8 cellular contexts compared by ENCODE assay signal in the genomic region with DNA sequence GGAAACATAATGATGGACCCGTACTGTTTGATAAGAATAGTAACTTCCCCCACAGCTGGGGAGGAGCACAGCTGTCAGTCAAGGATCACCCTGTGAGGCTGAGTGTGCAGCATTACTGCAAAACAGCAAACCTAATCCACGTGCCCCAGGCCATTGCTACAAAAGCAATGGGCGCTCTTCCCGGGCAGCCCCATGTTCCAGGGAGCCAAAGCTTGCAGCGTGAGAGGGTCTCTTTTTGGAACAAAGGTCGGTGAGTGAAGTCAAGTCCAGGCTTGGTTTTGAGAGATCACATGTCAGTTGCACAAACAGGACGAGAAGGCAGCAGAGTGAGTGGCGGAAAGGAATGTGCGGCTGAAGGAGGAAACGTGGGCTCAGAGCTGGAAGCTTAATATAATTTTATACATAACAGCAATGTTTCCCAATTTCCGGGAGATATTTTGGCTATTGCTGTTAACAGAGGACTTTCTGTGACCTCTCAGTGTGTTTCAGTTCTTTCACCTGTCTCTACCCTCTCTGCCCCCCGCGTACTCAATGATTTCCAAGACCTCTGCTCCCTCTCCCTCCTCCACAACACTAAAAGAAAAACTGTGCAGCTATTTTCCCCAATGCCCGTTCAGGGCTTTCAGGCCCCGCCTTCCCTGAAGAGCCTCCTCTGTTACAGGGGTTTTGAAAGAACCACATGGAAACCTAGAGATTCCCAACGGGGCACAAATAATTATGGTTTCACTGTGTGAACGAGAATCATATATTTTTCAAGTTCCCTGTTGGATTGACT.
DNase-seq lines count a peak whose midpoint lies in the region; ATAC-seq and TF ChIP-seq lines count a peak whose summit lies in the region.

No MANE protein-coding gene starts in this region.

- H3K27me3 ChIP-seq in BLaER1 treated with 17β-estradiol and CSF1 and Interleukin-3, amounts not matched to agents 10 nM and 100 nM, result no peaks in the 10 kb centered on the region
- H3K27me3 ChIP-seq in breast epithelium (no peaks in the 10 kb centered on the region), sigmoid colon (no peaks in the 10 kb centered on the region)

- H3K9me3 Mint-ChIP-seq in naive B cell, result peaks cover 0 to 4% (median 0%) of the 10 kb centered on the region in 7 donors
- H3K9me3 Mint-ChIP-seq in activated CD8-positive, alpha-beta T cell treated with anti-CD3 and anti-CD28 coated beads, Interleukin-2, amount 10 ng/mL, durations not matched to agents 7 days and 5 days (ENCODE audit: insufficient read depth), result no peaks in the 10 kb centered on the region

- in situ Hi-C loops in GM13977 (cut with MboI; ENCODE audit: low pct_unique_long_range_greater_than_20kb, low sequenced_read_pairs, unreplicated experiment), result no loop called here

- peak overlapping the region; percentile 41 to 100 (median 96); a peak in 21 of 22 replicates for H3K27ac ChIP-seq in BLaER1 treated with 17β-estradiol and CSF1 and Interleukin-3, amounts not matched to agents 10 nM and 100 nM
- H3K27ac ChIP-seq in breast epithelium (peak overlapping the region; percentile 5 to 71), sigmoid colon (no peak overlapping the region)

- no peak for TF ChIP-seq RAD21 in Ishikawa (IDR thresholded peaks at IDR 0.05; ENCODE audit: low read depth)

- TF ChIP-seq EP300 in Ishikawa (IDR thresholded peaks at IDR 0.05; ENCODE audit: borderline replicate concordance) (peak; percentile 8; the same call in 1 of the 2 replicates), sigmoid colon (IDR thresholded peaks at IDR 0.05) (no peak)

- peak overlapping the region; percentile 60 to 89 (median 78); a peak in 21 of 22 replicates for H3K9ac ChIP-seq in BLaER1 treated with 17β-estradiol and CSF1 and Interleukin-3, amounts not matched to agents 10 nM and 100 nM

- no peaks in the 10 kb centered on the region for H3K36me3 Mint-ChIP-seq in naive B cell
- H3K36me3 Mint-ChIP-seq in activated CD8-positive, alpha-beta T cell treated with anti-CD3 and anti-CD28 coated beads, Interleukin-2, amount 10 ng/mL, durations not matched to agents 7 days and 5 days (ENCODE audit: low read depth), result no peaks in the 10 kb centered on the region

- H3K9me3 ChIP-seq in BLaER1 treated with 17β-estradiol and CSF1 and Interleukin-3, amounts not matched to agents 10 nM and 100 nM (replicated peaks in 1 of 11), result peaks cover 0 to 26% (median 0%) of the 10 kb centered on the region in 11 experiments; a peak in 5 of 22 replicates
- H3K9me3 ChIP-seq in breast epithelium, result no peaks in the 10 kb centered on the region
- H3K9me3 ChIP-seq in sigmoid colon, result no peaks in the 10 kb centered on the region

- no peak for DNase-seq in breast epithelium (ENCODE audit: low spot score in 2 of 2)
- no peak for DNase-seq in naive B cell
- no peak for DNase-seq in sigmoid colon
- no peak for DNase-seq in GM13977 (ENCODE audit: low spot score)
- DNase-seq in activated CD8-positive, alpha-beta T cell treated with anti-CD3 and anti-CD28 coated beads, Interleukin-2, amount 10 ng/mL, durations not matched to agents 7 days and 5 days, result no peak

- H3K4me1 Mint-ChIP-seq in naive B cell, result peaks cover 13 to 20% (median 20%) of the 10 kb centered on the region in 3 donors
- peaks cover 6% of the 10 kb centered on the region for H3K4me1 Mint-ChIP-seq in activated CD8-positive, alpha-beta T cell treated with anti-CD3 and anti-CD28 coated beads, Interleukin-2, amount 10 ng/mL, durations not matched to agents 7 days and 5 days (ENCODE audit: low read depth)

- H3K4me3 Mint-ChIP-seq in naive B cell, result peak overlapping the region in 7 of 8 donors; percentile 62 to 87 (median 79)
- H3K4me3 Mint-ChIP-seq in activated CD8-positive, alpha-beta T cell treated with anti-CD3 and anti-CD28 coated beads, Interleukin-2, amount 10 ng/mL, durations not matched to agents 7 days and 5 days, result no peak overlapping the region

- H3K27me3 Mint-ChIP-seq in naive B cell, result peaks cover 11 to 22% (median 13%) of the 10 kb centered on the region in 3 donors
- peaks cover 26% of the 10 kb centered on the region for H3K27me3 Mint-ChIP-seq in activated CD8-positive, alpha-beta T cell treated with anti-CD3 and anti-CD28 coated beads, Interleukin-2, amount 10 ng/mL, durations not matched to agents 7 days and 5 days (ENCODE audit: low read depth)

- H3K36me3 ChIP-seq in BLaER1 treated with 17β-estradiol and CSF1 and Interleukin-3, amounts not matched to agents 10 nM and 100 nM, result 0 out of 22 replicates have a peak, but pooled peaks cover 0 to 3% (median 0%) of the 10 kb centered on the region in 11 experiments
- no peaks in the 10 kb centered on the region for H3K36me3 ChIP-seq in breast epithelium
- no peaks in the 10 kb centered on the region for H3K36me3 ChIP-seq in sigmoid colon

- CTCF ChIA-PET in activated CD8-positive, alpha-beta T cell treated with anti-CD3 and anti-CD28 coated beads, Interleukin-2, amount 10 ng/mL, durations not matched to agents 7 days and 5 days (lab: Charles Lee), result no interaction called here

- H3K4me2 ChIP-seq in BLaER1 treated with 17β-estradiol and CSF1 and Interleukin-3, amounts not matched to agents 10 nM and 100 nM, result peak overlapping the region; percentile 69 to 97 (median 85)

- no peaks in the 10 kb centered on the region for H4K20me1 ChIP-seq in BLaER1 treated with 17β-estradiol and CSF1 and Interleukin-3, amounts not matched to agents 10 nM and 100 nM

- H3K27ac Mint-ChIP-seq in naive B cell, result peak overlapping the region in 1 of 6 donors; percentile 72
- no peak overlapping the region for H3K27ac Mint-ChIP-seq in activated CD8-positive, alpha-beta T cell treated with anti-CD3 and anti-CD28 coated beads, Interleukin-2, amount 10 ng/mL, durations not matched to agents 7 days and 5 days

- TF ChIP-seq CTCF in breast epithelium (IDR thresholded peaks at IDR 0.05), result no peak
- no peak for TF ChIP-seq CTCF in sigmoid colon (IDR thresholded peaks at IDR 0.05)
- TF ChIP-seq CTCF in GM13977 (IDR thresholded peaks at IDR 0.05; ENCODE audit: extremely low read depth, insufficient read depth, missing control alignments), result no peak

- H3K4me3 ChIP-seq in BLaER1 treated with 17β-estradiol and CSF1 and Interleukin-3, amounts not matched to agents 10 nM and 100 nM, result peak overlapping the region; percentile 17 to 60 (median 36); a peak in 13 of 20 replicates
- H3K4me3 ChIP-seq in breast epithelium (peak overlapping the region in 2 of 3 donors; percentile 18 to 52), sigmoid colon (no peak overlapping the region)

- peaks cover 72 to 94% (median 90%) of the 10 kb centered on the region in 10 experiments for H3K4me1 ChIP-seq in BLaER1 treated with 17β-estradiol and CSF1 and Interleukin-3, amounts not matched to agents 10 nM and 100 nM
- peaks cover 0 to 8% of the 10 kb centered on the region in 2 donors for H3K4me1 ChIP-seq in breast epithelium
- no peaks in the 10 kb centered on the region for H3K4me1 ChIP-seq in sigmoid colon

- 23 to 39% methylated on average over 17 of the region's 17 CpGs for WGBS in sigmoid colon, 2 donors

- TF ChIP-seq POLR2A in breast epithelium (IDR thresholded peaks at IDR 0.05) (no peak), sigmoid colon (IDR thresholded peaks at IDR 0.05) (no peak)

- intact Hi-C loops in breast epithelium (cut with DNase I; ENCODE audit: low total_unique reads), result no loop called here
- intact Hi-C loops in sigmoid colon (cut with DNase I), result no loop called here

- ATAC-seq in naive B cell (ENCODE audit: low read depth in 2 of 2), result peak; percentile 45 to 64
- no peak for ATAC-seq in activated CD8-positive, alpha-beta T cell treated with anti-CD3 and anti-CD28 coated beads, Interleukin-2, amount 10 ng/mL, durations not matched to agents 7 days and 5 days
- ATAC-seq in GM21381 (IDR thresholded peaks at IDR 0.05; ENCODE audit: unreplicated experiment), result no peak

- POLR2A ChIA-PET in activated CD8-positive, alpha-beta T cell treated with anti-CD3 and anti-CD28 coated beads, Interleukin-2, amount 10 ng/mL, durations not matched to agents 7 days and 5 days (lab: Charles Lee), result no interaction called here

TF ChIP-seq in Ishikawa, 13 proteins besides CTCF, POLR2A, EP300 and RAD21:
- 0 out of 2 replicates have a peak, but pooled peaks have one; percentile 9 for TF ChIP-seq TEAD4 (IDR thresholded peaks at IDR 0.05)
- peak; percentile 67 for TF ChIP-seq MAX (IDR thresholded peaks at IDR 0.05)
- no peak for TF ChIP-seq FOXM1 (IDR thresholded peaks at IDR 0.05; ENCODE audit: borderline replicate concordance, low read depth)
- no peak for TF ChIP-seq CEBPB (IDR thresholded peaks at IDR 0.05)

Comparison
In these comparisons a context has a peak if more than half of its experiments do, and no peak if none do; other contexts are left out.
1. H3K27ac ChIP-seq: peak in BLaER1 treated with 17β-estradiol and CSF1 and Interleukin-3, amounts not matched to agents 10 nM and 100 nM (11 of 11) and breast epithelium (2 of 2); none in sigmoid colon (0 of 4).
2. H3K4me3 ChIP-seq: peak in BLaER1 treated with 17β-estradiol and CSF1 and Interleukin-3, amounts not matched to agents 10 nM and 100 nM (10 of 10) and breast epithelium (2 of 3); none in sigmoid colon (0 of 4).
3. ATAC-seq: peak in naive B cell (2 of 2); none in activated CD8-positive, alpha-beta T cell treated with anti-CD3 and anti-CD28 coated beads, Interleukin-2, amount 10 ng/mL, durations not matched to agents 7 days and 5 days (single experiment) and GM21381 (single experiment).